15 cellular contexts compared by ENCODE assay signal in the genomic region with DNA sequence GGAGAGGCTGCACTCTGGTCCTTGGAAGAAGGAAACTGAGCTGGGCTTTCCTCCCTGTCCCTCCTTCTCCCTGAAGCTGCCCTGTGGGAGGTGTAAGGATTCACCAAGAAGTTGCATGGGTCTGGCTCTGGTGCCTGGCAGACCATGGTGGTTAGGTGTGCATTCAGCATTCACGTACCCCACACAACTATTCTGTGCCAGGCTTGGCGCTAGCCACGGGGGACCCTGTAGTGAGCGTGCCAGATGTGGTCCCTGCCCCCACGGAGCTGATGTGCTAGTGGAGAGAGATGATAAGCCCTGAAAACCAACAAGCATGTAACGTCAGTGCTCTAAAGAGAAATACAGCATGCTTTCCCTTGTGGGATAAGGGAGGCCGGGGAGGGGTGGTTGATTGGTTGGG. TPM values are rescaled to one million over a fixed set of nuclear protein-coding genes. Genes with fewer than 3 reads are reported as not detected.
DNase-seq lines count a peak whose midpoint lies in the region; ATAC-seq and TF ChIP-seq lines count a peak whose summit lies in the region.
"Had no signal": no experiment of that assay in that cellular context is flagged by ENCODE, and none has a peak within 500 bp of the region (broad histone marks: within the 10 kb centered on the region; RNA-seq: fewer than 3 reads in every experiment).

No MANE protein-coding gene starts in this region.

- ATAC-seq in activated naive CD4-positive, alpha-beta T cell treated with anti-CD3 and anti-CD28 coated beads, Interleukin-2, amount 50 U/mL, for 72 hours: no peak
- no peak for ATAC-seq in effector memory CD8-positive, alpha-beta T cell (replicated peaks)
- no peak for ATAC-seq in GM19455 (IDR thresholded peaks at IDR 0.05; ENCODE audit: unreplicated experiment)
- no peak for ATAC-seq in activated CD4-positive, alpha-beta T cell treated with anti-CD3 and anti-CD28 coated beads for 36 hours

- peaks cover 54% of the 10 kb centered on the region for H3K4me1 Mint-ChIP-seq in activated CD4-positive, alpha-beta memory T cell treated with anti-CD3 and anti-CD28 coated beads, Interleukin-2, amount 10 ng/mL, durations not matched to agents 7 days and 5 days
- peaks cover 50 to 51% of the 10 kb centered on the region in 2 donors for H3K4me1 Mint-ChIP-seq in effector memory CD8-positive, alpha-beta T cell (ENCODE audit: low read depth in 2 of 2)
- H3K4me1 Mint-ChIP-seq in type B pancreatic cell (ENCODE audit: unreplicated experiment): peaks cover 5% of the 10 kb centered on the region
- peaks cover 63% of the 10 kb centered on the region for H3K4me1 Mint-ChIP-seq in activated CD4-positive, alpha-beta T cell treated with anti-CD3 and anti-CD28 coated beads for 36 hours

- peaks cover 11 to 41% of the 10 kb centered on the region in 2 donors for H3K36me3 Mint-ChIP-seq in activated naive CD4-positive, alpha-beta T cell treated with anti-CD3 and anti-CD28 coated beads, Interleukin-2, amount 50 U/mL, for 72 hours
- H3K36me3 Mint-ChIP-seq in activated CD4-positive, alpha-beta memory T cell treated with anti-CD3 and anti-CD28 coated beads, Interleukin-2, amount 10 ng/mL, durations not matched to agents 7 days and 5 days (ENCODE audit: low read depth): peaks cover 60% of the 10 kb centered on the region
- H3K36me3 Mint-ChIP-seq in effector memory CD8-positive, alpha-beta T cell (ENCODE audit: insufficient read depth): peaks cover 26% of the 10 kb centered on the region
- no peaks in the 10 kb centered on the region for H3K36me3 Mint-ChIP-seq in type B pancreatic cell
- H3K36me3 Mint-ChIP-seq in activated CD4-positive, alpha-beta T cell treated with anti-CD3 and anti-CD28 coated beads for 36 hours (ENCODE audit: low read depth): peaks cover 66% of the 10 kb centered on the region
- H3K36me3 Mint-ChIP-seq: immature natural killer cell had no signal

- TF ChIP-seq CTCF in type B pancreatic cell (conservative IDR thresholded peaks at IDR 0.05): no peak

- H3K27me3 Mint-ChIP-seq in activated CD4-positive, alpha-beta memory T cell treated with anti-CD3 and anti-CD28 coated beads, Interleukin-2, amount 10 ng/mL, durations not matched to agents 7 days and 5 days: no peaks in the 10 kb centered on the region
- H3K27me3 Mint-ChIP-seq in effector memory CD8-positive, alpha-beta T cell: no peaks in the 10 kb centered on the region
- H3K27me3 Mint-ChIP-seq in type B pancreatic cell: no peaks in the 10 kb centered on the region
- H3K27me3 Mint-ChIP-seq in activated CD4-positive, alpha-beta T cell treated with anti-CD3 and anti-CD28 coated beads for 36 hours: no peaks in the 10 kb centered on the region

- intact Hi-C loops in activated CD4-positive, alpha-beta T cell treated with anti-CD3 and anti-CD28 coated beads for 36 hours (cut with DNase I, micrococcal nuclease): no loop called here

- H3K9me3 Mint-ChIP-seq in activated naive CD4-positive, alpha-beta T cell treated with anti-CD3 and anti-CD28 coated beads, Interleukin-2, amount 50 U/mL, for 72 hours: no peaks in the 10 kb centered on the region
- no peaks in the 10 kb centered on the region for H3K9me3 Mint-ChIP-seq in activated CD4-positive, alpha-beta memory T cell treated with anti-CD3 and anti-CD28 coated beads, Interleukin-2, amount 10 ng/mL, durations not matched to agents 7 days and 5 days
- no peaks in the 10 kb centered on the region for H3K9me3 Mint-ChIP-seq in effector memory CD8-positive, alpha-beta T cell
- no peaks in the 10 kb centered on the region for H3K9me3 Mint-ChIP-seq in type B pancreatic cell
- H3K9me3 Mint-ChIP-seq in activated CD4-positive, alpha-beta T cell treated with anti-CD3 and anti-CD28 coated beads for 36 hours (ENCODE audit: low read depth): no peaks in the 10 kb centered on the region
- H3K9me3 Mint-ChIP-seq: immature natural killer cell had no signal

- CTCF ChIA-PET in activated CD4-positive, alpha-beta memory T cell treated with anti-CD3 and anti-CD28 coated beads, Interleukin-2, amount 10 ng/mL, durations not matched to agents 7 days and 5 days (lab: Charles Lee): interaction anchor here (1.4 to 14.5 kb wide), 4 partner anchors 27 to 297 kb away, joined by 3 to 425 read pairs (median 9); partner anchors contain the start of gene CD82
- CTCF ChIA-PET in activated CD4-positive, alpha-beta T cell treated with anti-CD3 and anti-CD28 coated beads for 36 hours (lab: Charles Lee): interaction anchor here (0.6 to 7.5 kb wide), 3 partner anchors 8 to 57 kb away, joined by 3 to 71 read pairs (median 3); no protein-coding TSS in a partner anchor

- no peak overlapping the region for H3K4me3 Mint-ChIP-seq in activated CD4-positive, alpha-beta memory T cell treated with anti-CD3 and anti-CD28 coated beads, Interleukin-2, amount 10 ng/mL, durations not matched to agents 7 days and 5 days
- no peak overlapping the region for H3K4me3 Mint-ChIP-seq in effector memory CD8-positive, alpha-beta T cell
- no peak overlapping the region for H3K4me3 Mint-ChIP-seq in type B pancreatic cell
- no peak overlapping the region for H3K4me3 Mint-ChIP-seq in activated CD4-positive, alpha-beta T cell treated with anti-CD3 and anti-CD28 coated beads for 36 hours
- H3K4me3 Mint-ChIP-seq: immature natural killer cell had no signal

- H3K27ac Mint-ChIP-seq in activated naive CD4-positive, alpha-beta T cell treated with anti-CD3 and anti-CD28 coated beads, Interleukin-2, amount 50 U/mL, for 72 hours: peak overlapping the region; percentile 51 to 77
- H3K27ac Mint-ChIP-seq in activated CD4-positive, alpha-beta memory T cell treated with anti-CD3 and anti-CD28 coated beads, Interleukin-2, amount 10 ng/mL, durations not matched to agents 7 days and 5 days: peak overlapping the region; percentile 48
- H3K27ac Mint-ChIP-seq in effector memory CD8-positive, alpha-beta T cell: peak overlapping the region; percentile 66 to 94
- peak overlapping the region; percentile 22 for H3K27ac Mint-ChIP-seq in type B pancreatic cell
- no peak overlapping the region for H3K27ac Mint-ChIP-seq in activated CD4-positive, alpha-beta T cell treated with anti-CD3 and anti-CD28 coated beads for 36 hours
- H3K27ac Mint-ChIP-seq: immature natural killer cell had no signal

- DNase-seq in activated naive CD4-positive, alpha-beta T cell treated with anti-CD3 and anti-CD28 coated beads, Interleukin-2, amount 50 U/mL, for 72 hours (ENCODE audit: low spot score in 2 of 2): no peak
- DNase-seq in activated naive CD4-positive, alpha-beta T cell treated with Interleukin-2 at 50 U/mL for 16 hours: no peak
- no peak for DNase-seq in activated CD4-positive, alpha-beta memory T cell treated with anti-CD3 and anti-CD28 coated beads, Interleukin-2, amount 10 ng/mL, durations not matched to agents 7 days and 5 days
- DNase-seq in effector memory CD8-positive, alpha-beta T cell: no peak
- DNase-seq in type B pancreatic cell (ENCODE audit: extremely low spot score, unreplicated experiment): no peak
- DNase-seq in NCI-H146 treated with DMSO at 0.1 percent for 48 hours (lab: John Stamatoyannopoulos, UW; ENCODE audit: unreplicated experiment): no peak
- no peak for DNase-seq in activated CD4-positive, alpha-beta T cell treated with anti-CD3 and anti-CD28 coated beads for 36 hours
- DNase-seq: Calu3; GDM1; immature natural killer cell; NCI-H1417 treated with DMSO at 0.1 percent for 48 hours; NCI-H226; occipital lobe; stimulated activated CD4-positive, alpha-beta T cell treated with anti-CD3 and anti-CD28 coated beads, Interleukin-4, amount 100 ng/mL, for 24 hours had no signal

- POLR2A ChIA-PET in activated CD4-positive, alpha-beta memory T cell treated with anti-CD3 and anti-CD28 coated beads, Interleukin-2, amount 10 ng/mL, durations not matched to agents 7 days and 5 days (lab: Charles Lee): interaction anchor here (1.2 to 5.8 kb wide), 2 partner anchors 16 to 85 kb away, joined by 3 to 63 read pairs; no protein-coding TSS in a partner anchor
- POLR2A ChIA-PET in activated CD4-positive, alpha-beta T cell treated with anti-CD3 and anti-CD28 coated beads for 36 hours (lab: Charles Lee): interaction anchor here (0.6 kb wide), 1 partner anchor 50 kb away, joined by 3 read pairs; no protein-coding TSS in a partner anchor

RNA-seq across cellular contexts. Expression of gene CD82, which starts 48.8 kb away (rescaled TPM):
- total RNA-seq in activated naive CD4-positive, alpha-beta T cell treated with anti-CD3 and anti-CD28 coated beads, Interleukin-2, amount 50 U/mL, for 72 hours: 100 to 1,000 TPM; 270 to 324 TPM
- total RNA-seq in activated CD4-positive, alpha-beta memory T cell treated with anti-CD3 and anti-CD28 coated beads, Interleukin-2, amount 10 ng/mL, durations not matched to agents 7 days and 5 days: 100 to 1,000 TPM; 193 to 208 TPM
- 80.3 and 82.1 TPM in 2 replicates for total RNA-seq in type B pancreatic cell (ENCODE audit: low replicate concordance)
- total RNA-seq in activated CD4-positive, alpha-beta T cell treated with anti-CD3 and anti-CD28 coated beads for 36 hours: 100 to 1,000 TPM; 239 to 272 TPM
